23 cellular contexts compared by ENCODE assay signal in genomic region chr19:30312582-30313352, GRCh38. TPM values are rescaled to one million over a fixed set of nuclear protein-coding genes. Genes with fewer than 3 reads are reported as not detected.
DNase-seq lines count a peak whose midpoint lies in the region; ATAC-seq, FAIRE-seq and TF ChIP-seq lines count a peak whose summit lies in the region.
"Had no signal": no experiment of that assay in that cellular context is flagged by ENCODE, and none has a peak within 500 bp of the region (broad histone marks: within the 10 kb centered on the region; RNA-seq: fewer than 3 reads in every experiment).

No MANE protein-coding gene starts in this region.

- BruUV-seq in HepG2 (replicated peaks; lab: Mats Ljungman, UMichigan): no TSS peak
- no TSS peak for BruUV-seq in Panc1 (replicated peaks; lab: Mats Ljungman, UMichigan)

- H3K9me3 Mint-ChIP-seq in endodermal cell: peaks cover 3% of the 10 kb centered on the region

- no peaks in the 10 kb centered on the region for H3K27me3 ChIP-seq in HepG2 (ENCODE audit: control insufficient read depth in 1 of 2, insufficient read depth in 2 of 2, low read length in 2 of 2)
- H3K27me3 ChIP-seq in right lobe of liver: no peaks in the 10 kb centered on the region
- peaks cover 15% of the 10 kb centered on the region for H3K27me3 ChIP-seq in Panc1 (ENCODE audit: control insufficient read depth, insufficient read depth, low read length)
- H3K27me3 ChIP-seq in endodermal cell (ENCODE audit: control insufficient read depth, insufficient read depth, low read length, poor library complexity, severe bottlenecking): no peaks in the 10 kb centered on the region
- no peaks in the 10 kb centered on the region for H3K27me3 ChIP-seq in upper lobe of right lung
- H3K27me3 ChIP-seq: BLaER1 treated with 17β-estradiol and CSF1 and Interleukin-3, amounts not matched to agents 10 nM and 100 nM had no signal

- H3K27ac ChIP-seq in HepG2 (ENCODE audit: extremely low read length, insufficient read depth, low read length) (no peak overlapping the region), right lobe of liver (no peak overlapping the region), Panc1 (ENCODE audit: low read length) (no peak overlapping the region), endodermal cell (ENCODE audit: low read depth, low read length) (no peak overlapping the region), upper lobe of right lung (no peak overlapping the region)
- H3K27ac ChIP-seq: BLaER1 treated with 17β-estradiol and CSF1 and Interleukin-3, amounts not matched to agents 10 nM and 100 nM; SJSA1 had no signal

- H2AFZ ChIP-seq in HepG2 (ENCODE audit: low read length): no peak overlapping the region

- H3K4me2 ChIP-seq in HepG2 (ENCODE audit: low read depth, low read length): no peak overlapping the region
- H3K4me2 ChIP-seq: BLaER1 treated with 17β-estradiol and CSF1 and Interleukin-3, amounts not matched to agents 10 nM and 100 nM had no signal

- H3K79me2 ChIP-seq in HepG2 (ENCODE audit: insufficient read depth, low read length): no peaks in the 10 kb centered on the region

- TF ChIP-seq CTCF in HepG2 (CRISPR knock-in tag; IDR thresholded peaks at IDR 0.05): no peak
- TF ChIP-seq CTCF in right lobe of liver (IDR thresholded peaks at IDR 0.05): no peak
- TF ChIP-seq CTCF in Panc1 (IDR thresholded peaks at IDR 0.05): no peak
- peak; percentile 53 for TF ChIP-seq CTCF in endodermal cell (conservative IDR thresholded peaks at IDR 0.05)
- no peak for TF ChIP-seq CTCF in upper lobe of right lung (IDR thresholded peaks at IDR 0.05)

- ATAC-seq in HepG2: peak; percentile 80
- ATAC-seq in right lobe of liver: no peak
- peak; percentile 53; the same call in 1 of the 2 replicates for ATAC-seq in Panc1
- peak; percentile 13 for ATAC-seq in upper lobe of right lung
- no peak for ATAC-seq in HG03039 (IDR thresholded peaks at IDR 0.05; ENCODE audit: unreplicated experiment)
- ATAC-seq in GM18511 (IDR thresholded peaks at IDR 0.05; ENCODE audit: unreplicated experiment): no peak

- CTCF ChIA-PET in HepG2 (lab: Yijun Ruan, JAX; ENCODE audit: low intra/inter-chr PET ratio, low total read pairs): no interaction called here
- CTCF ChIA-PET in Panc1 (lab: Charles Lee): no interaction called here

- DNase-seq in HepG2 (ENCODE audit: low spot score): no peak
- no peak for DNase-seq in right lobe of liver
- DNase-seq in Panc1 (ENCODE audit: low read depth, low spot score): no peak
- peak; percentile 56 for DNase-seq in endodermal cell
- no peak for DNase-seq in upper lobe of right lung
- no peak for DNase-seq in NCI-H2227 treated with DMSO at 0.1 percent for 48 hours (lab: John Stamatoyannopoulos, UW)
- DNase-seq: 8988T; CD4-positive, alpha-beta memory T cell; GF-D8; HCEC 1CT; MM.1S; NCI-H1092; NCI-H1436; NCI-H187 treated with DMSO at 0.1 percent for 48 hours; NCI-H2107; NCI-H510A; NK-92 treated with Interleukin-12 subunit alpha and Interleukin-12 subunit beta, amount 100 ng/mL, for 24 hours had no signal

- POLR2A ChIA-PET in HepG2 (lab: Yijun Ruan, JAX): no interaction called here
- POLR2A ChIA-PET in Panc1 (lab: Charles Lee): no interaction called here

- no peak overlapping the region for H3K4me3 Mint-ChIP-seq in endodermal cell
- H3K4me3 Mint-ChIP-seq: CD4-positive, alpha-beta memory T cell had no signal

- in situ Hi-C loops in HepG2 (cut with HindIII; ENCODE audit: extremely low pct_ligation_motif_present, low pct_unique_long_range_greater_than_20kb) (no loop called here), Panc1 (cut with HindIII; ENCODE audit: low pct_unique_long_range_greater_than_20kb, low sequenced_read_pairs) (no loop called here)

- H3K4me3 ChIP-seq in HepG2 (replicated peaks in 1 of 3; ENCODE audit: insufficient read depth in 1 of 3, low read depth in 2 of 3, low read length in 3 of 3) (no peak overlapping the region), right lobe of liver (no peak overlapping the region), Panc1 (ENCODE audit: low read depth in 2 of 2, low read length in 2 of 2) (no peak overlapping the region), endodermal cell (ENCODE audit: low read length) (no peak overlapping the region), upper lobe of right lung (no peak overlapping the region)
- H3K4me3 ChIP-seq: BLaER1 treated with 17β-estradiol and CSF1 and Interleukin-3, amounts not matched to agents 10 nM and 100 nM; SJSA1 had no signal

- no peaks in the 10 kb centered on the region for H3K36me3 Mint-ChIP-seq in endodermal cell (ENCODE audit: low read depth)
- H3K36me3 Mint-ChIP-seq: CD4-positive, alpha-beta memory T cell had no signal

- H3K9me3 ChIP-seq in HepG2 (ENCODE audit: low read length) (no peaks in the 10 kb centered on the region), right lobe of liver (no peaks in the 10 kb centered on the region), Panc1 (ENCODE audit: control insufficient read depth, insufficient read depth, low read depth, low read length) (no peaks in the 10 kb centered on the region), endodermal cell (ENCODE audit: control insufficient read depth, low read length) (no peaks in the 10 kb centered on the region), upper lobe of right lung (no peaks in the 10 kb centered on the region)
- H3K9me3 ChIP-seq: SJSA1 had no signal

- intact Hi-C loops in HepG2 (cut with micrococcal nuclease; ENCODE audit: unreplicated experiment): no loop called here
- intact Hi-C loops in right lobe of liver (cut with DNase I): no loop called here
- intact Hi-C loops in Panc1 (cut with micrococcal nuclease; ENCODE audit: unreplicated experiment): no loop called here
- intact Hi-C loops in upper lobe of right lung (cut with DNase I): no loop called here

- H3K4me1 ChIP-seq in HepG2 (ENCODE audit: insufficient read depth, low read length) (peaks cover 10% of the 10 kb centered on the region), right lobe of liver (no peaks in the 10 kb centered on the region), Panc1 (ENCODE audit: control insufficient read depth, insufficient read depth, low read length) (no peaks in the 10 kb centered on the region), endodermal cell (ENCODE audit: control insufficient read depth, insufficient read depth, low read length) (no peaks in the 10 kb centered on the region), upper lobe of right lung (no peaks in the 10 kb centered on the region)
- H3K4me1 ChIP-seq: BLaER1 treated with 17β-estradiol and CSF1 and Interleukin-3, amounts not matched to agents 10 nM and 100 nM; SJSA1 had no signal

- H4K20me1 ChIP-seq in HepG2 (ENCODE audit: insufficient read depth, low read length): no peaks in the 10 kb centered on the region
- H4K20me1 ChIP-seq: BLaER1 treated with 17β-estradiol and CSF1 and Interleukin-3, amounts not matched to agents 10 nM and 100 nM had no signal

- TF ChIP-seq POLR2A in HepG2 (IDR thresholded peaks at IDR 0.05; ENCODE audit: insufficient read depth in 1 of 2, low read depth in 2 of 2, low read length in 2 of 2) (no peak), right lobe of liver (IDR thresholded peaks at IDR 0.05) (no peak)

- H3K9ac ChIP-seq in HepG2 (ENCODE audit: insufficient read depth, low read depth, low read length) (no peak overlapping the region), endodermal cell (ENCODE audit: extremely low read depth, low read length, poor library complexity, severe bottlenecking) (no peak overlapping the region)
- H3K9ac ChIP-seq: BLaER1 treated with 17β-estradiol and CSF1 and Interleukin-3, amounts not matched to agents 10 nM and 100 nM had no signal

- peaks cover 2% of the 10 kb centered on the region for H3K27me3 Mint-ChIP-seq in endodermal cell (ENCODE audit: insufficient read depth)
- H3K27me3 Mint-ChIP-seq: CD4-positive, alpha-beta memory T cell had no signal

- no peak overlapping the region for H3K27ac Mint-ChIP-seq in endodermal cell
- H3K27ac Mint-ChIP-seq: CD4-positive, alpha-beta memory T cell had no signal

- TF ChIP-seq EP300 in HepG2 (IDR thresholded peaks at IDR 0.05; ENCODE audit: low read depth in 2 of 2, low read length in 2 of 2): no peak
- no peak for TF ChIP-seq EP300 in HepG2 (CRISPR knock-in tag; IDR thresholded peaks at IDR 0.05; ENCODE audit: borderline replicate concordance)

- TF ChIP-seq RAD21 in HepG2 (CRISPR knock-in tag; IDR thresholded peaks at IDR 0.05): no peak

- FAIRE-seq in HepG2 (lab: Jason Lieb, UNC): no peak
- FAIRE-seq: RCC 7860 had no signal

- no peaks in the 10 kb centered on the region for H3K4me1 Mint-ChIP-seq in endodermal cell
- H3K4me1 Mint-ChIP-seq: CD4-positive, alpha-beta memory T cell had no signal

- 18% methylated on average over 3 of the region's 14 CpGs for WGBS in HepG2 (ENCODE audit: low lambda C conversion rate)
- 70% methylated on average over 4 of the region's 14 CpGs for WGBS in right lobe of liver (ENCODE audit: insufficient coverage, low coverage, low lambda C conversion rate, missing lambda C conversion rate)
- WGBS in endodermal cell (ENCODE audit: insufficient coverage in 1 of 2, insufficient read length in 1 of 2), 2 experiments: 90 to 96% methylated on average over 4 to 14 of the region's 14 CpGs

- H3K36me3 ChIP-seq in HepG2 (replicated peaks in 1 of 2; ENCODE audit: control insufficient read depth in 1 of 2, insufficient read depth in 2 of 2, low read length in 2 of 2) (no peaks in the 10 kb centered on the region), right lobe of liver (no peaks in the 10 kb centered on the region), Panc1 (ENCODE audit: control insufficient read depth, insufficient read depth, low read length) (no peaks in the 10 kb centered on the region), endodermal cell (ENCODE audit: control insufficient read depth, insufficient read depth, low read length) (no peaks in the 10 kb centered on the region), upper lobe of right lung (no peaks in the 10 kb centered on the region)
- H3K36me3 ChIP-seq: BLaER1 treated with 17β-estradiol and CSF1 and Interleukin-3, amounts not matched to agents 10 nM and 100 nM; SJSA1 had no signal

RNA-seq across cellular contexts. Expression of gene ZNF536, which starts 59.4 kb away (rescaled TPM):
- not detected in 2 replicates for total RNA-seq in HepG2 (2016; rRNA removed; fragmentation: Illumina TruSeq; extraction: Trizol)
- not detected in 2 replicates for total RNA-seq in HepG2 (2016; cell fraction: cytosol; rRNA removed; fragmentation: Illumina TruSeq; extraction: Trizol; ENCODE audit: low read depth)
- total RNA-seq in HepG2 (2016; cell fraction: insoluble cytoplasmic fraction; rRNA removed; fragmentation: Illumina TruSeq; extraction: Trizol): not detected in 2 replicates
- total RNA-seq in HepG2 (2016; cell fraction: membrane; rRNA removed; fragmentation: Illumina TruSeq; extraction: Trizol): not detected in 2 replicates
- total RNA-seq in HepG2 (2016; cell fraction: nucleus; rRNA removed; fragmentation: Illumina TruSeq; extraction: Trizol): not detected in 2 replicates
- not detected in 2 replicates for polyA plus RNA-seq in HepG2 (2011; rRNA removed)
- polyA plus RNA-seq in HepG2 (2011; cell fraction: cytosol; rRNA removed): not detected in 2 replicates
- not detected in 2 replicates for polyA plus RNA-seq in HepG2 (2011; cell fraction: nucleus; rRNA removed)
- polyA plus RNA-seq in HepG2 (2012): not detected in 2 replicates
- not detected in 2 replicates for polyA plus RNA-seq in HepG2 (2016; cell fraction: cytosol; fragmentation: Illumina TruSeq; extraction: Trizol; ENCODE audit: low read depth)
- polyA plus RNA-seq in HepG2 (2016; cell fraction: insoluble cytoplasmic fraction; fragmentation: Illumina TruSeq; extraction: Trizol; ENCODE audit: low read depth): not detected in 2 replicates
- polyA plus RNA-seq in HepG2 (2016; cell fraction: membrane; fragmentation: Illumina TruSeq; extraction: Trizol; ENCODE audit: low read depth): not detected in 2 replicates
- not detected in 2 replicates for polyA plus RNA-seq in HepG2 (2016; cell fraction: nucleus; fragmentation: Illumina TruSeq; extraction: Trizol; ENCODE audit: insufficient read depth, low read depth)
- polyA minus RNA-seq in HepG2 (2011; rRNA and poly(A)+ RNA removed; ENCODE audit: low replicate concordance): not detected in 2 replicates
- polyA minus RNA-seq in HepG2 (2011; cell fraction: cytosol; rRNA and poly(A)+ RNA removed): not detected in 2 replicates
- not detected in 2 replicates for polyA minus RNA-seq in HepG2 (2011; cell fraction: nucleus; rRNA and poly(A)+ RNA removed)
- under 1 TPM in 1 of 6 experiments, not detected in 5; 0.25 TPM for total RNA-seq in right lobe of liver
- 0.05 TPM for total RNA-seq in Panc1 (2021; ENCODE audit: unreplicated experiment)
- polyA plus RNA-seq in Panc1 (2012; ENCODE audit: insufficient read length): not detected
- total RNA-seq in endodermal cell: not detected
- 5.0 TPM for polyA plus RNA-seq in endodermal cell (2013, experiment 1 of 2)
- polyA plus RNA-seq in endodermal cell (2013, experiment 2 of 2): 4.8 TPM
- total RNA-seq in upper lobe of right lung: 0.09 TPM
- total RNA-seq: T-helper 1 cell treated with Interleukin-12 subunit alpha and Interleukin-12 subunit beta and Interleukin-4 antibody, amounts not matched to agents 30 ng/mL and 1 ng/mL, for 36 hours had no signal
- polyA plus RNA-seq: CD4-positive, alpha-beta memory T cell had no signal

Comparison
In these comparisons a context has a peak if more than half of its experiments do, and no peak if none do; other contexts are left out.
1. ATAC-seq: peak in HepG2 (single experiment), Panc1 (single experiment) and upper lobe of right lung (single experiment); none in right lobe of liver (0 of 4), HG03039 (single experiment) and GM18511 (single experiment).